24 cellular contexts compared by ENCODE assay signal in genomic region chr7:49386792-49387191, GRCh38.
A peak's percentile ranks its signal among the peaks of the same experiment; 100 is the strongest.
DNase-seq lines count a peak whose midpoint lies in the region; ATAC-seq, FAIRE-seq and TF ChIP-seq lines count a peak whose summit lies in the region.
"Had no signal": no experiment of that assay in that cellular context is flagged by ENCODE, and none has a peak within 500 bp of the region (broad histone marks: within the 10 kb centered on the region; RNA-seq: fewer than 3 reads in every experiment).

No MANE protein-coding gene starts in this region.

- no peak for TF ChIP-seq POLR2A in HepG2 (IDR thresholded peaks at IDR 0.05; ENCODE audit: insufficient read depth in 1 of 2, low read depth in 2 of 2, low read length in 2 of 2)
- no peak for TF ChIP-seq POLR2A in right lobe of liver (IDR thresholded peaks at IDR 0.05)
- no peak for TF ChIP-seq POLR2A in K562 (conservative IDR thresholded peaks at IDR 0.05)

- H3K4me2 ChIP-seq in HepG2 (ENCODE audit: low read depth, low read length) (no peak overlapping the region), K562 (ENCODE audit: insufficient read depth, low read length) (no peak overlapping the region), SK-N-SH (no peak overlapping the region)
- H3K4me2 ChIP-seq: BLaER1 had no signal

- H3K9ac ChIP-seq in HepG2 (ENCODE audit: insufficient read depth, low read depth, low read length) = no peak overlapping the region
- no peak overlapping the region for H3K9ac ChIP-seq in K562 (ENCODE audit: insufficient read depth in 1 of 2, low read depth in 2 of 2, low read length in 2 of 2)
- no peak overlapping the region for H3K9ac ChIP-seq in SK-N-SH
- H3K9ac ChIP-seq: BLaER1 had no signal

- CTCF ChIA-PET in HepG2 (lab: Yijun Ruan, JAX; ENCODE audit: low intra/inter-chr PET ratio, low total read pairs) = no interaction called here
- CTCF ChIA-PET in K562 (lab: Yijun Ruan, JAX; ENCODE audit: low intra/inter-chr PET ratio) = no interaction called here
- CTCF ChIA-PET in SK-N-SH (lab: Yijun Ruan, JAX) = no interaction called here

- BruUV-seq in HepG2 (replicated peaks; lab: Mats Ljungman, UMichigan) (no TSS peak), K562 (replicated peaks; lab: Mats Ljungman, UMichigan) (no TSS peak)

- H3K79me2 ChIP-seq in HepG2 (ENCODE audit: insufficient read depth, low read length) (no peaks in the 10 kb centered on the region), K562 (ENCODE audit: control insufficient read depth, insufficient read depth, low read length) (no peaks in the 10 kb centered on the region), SK-N-SH (ENCODE audit: insufficient read depth) (no peaks in the 10 kb centered on the region)

- no peaks in the 10 kb centered on the region for H3F3A ChIP-seq in SK-N-SH (replicated peaks; ENCODE audit: insufficient read depth)

- TF ChIP-seq EP300 in HepG2 (IDR thresholded peaks at IDR 0.05; ENCODE audit: low read depth in 2 of 2, low read length in 2 of 2) (no peak), HepG2 (CRISPR knock-in tag; IDR thresholded peaks at IDR 0.05; ENCODE audit: borderline replicate concordance) (no peak), K562 (IDR thresholded peaks at IDR 0.05; ENCODE audit: low read length) (no peak), SK-N-SH (IDR thresholded peaks at IDR 0.05; ENCODE audit: borderline replicate concordance in 1 of 2, low read depth in 1 of 2, low read length in 1 of 2) (no peak)

- no peaks in the 10 kb centered on the region for H3K36me3 ChIP-seq in HepG2 (replicated peaks in 1 of 2; ENCODE audit: control insufficient read depth in 1 of 2, insufficient read depth in 2 of 2, low read length in 2 of 2)
- no peaks in the 10 kb centered on the region for H3K36me3 ChIP-seq in right lobe of liver
- H3K36me3 ChIP-seq in K562 (ENCODE audit: control insufficient read depth, insufficient read depth, low read length) = no peaks in the 10 kb centered on the region
- no peaks in the 10 kb centered on the region for H3K36me3 ChIP-seq in SK-N-SH (replicated peaks in 1 of 2; ENCODE audit: control insufficient read depth in 1 of 2, insufficient read depth in 2 of 2, low read length in 1 of 2)
- H3K36me3 ChIP-seq: BE2C, BLaER1 had no signal

- H3K4me3 ChIP-seq in HepG2 (replicated peaks in 1 of 3; ENCODE audit: insufficient read depth in 1 of 3, low read depth in 2 of 3, low read length in 3 of 3) = no peak overlapping the region
- no peak overlapping the region for H3K4me3 ChIP-seq in right lobe of liver
- no peak overlapping the region for H3K4me3 ChIP-seq in K562
- no peak overlapping the region for H3K4me3 ChIP-seq in SK-N-SH (ENCODE audit: low read depth in 2 of 2, low read length in 1 of 2)
- H3K4me3 ChIP-seq: BLaER1, GM12878 had no signal

- 0% methylated on average over 1 of the region's 1 CpG for WGBS in HepG2 (ENCODE audit: low lambda C conversion rate)
- 50% methylated on average over 1 of the region's 1 CpG for WGBS in right lobe of liver (ENCODE audit: insufficient coverage, low coverage, low lambda C conversion rate, missing lambda C conversion rate)
- WGBS in K562 (ENCODE audit: insufficient coverage, low coverage, missing lambda C conversion rate) = 10% methylated on average over 1 of the region's 1 CpG
- WGBS in SK-N-SH (ENCODE audit: low lambda C conversion rate) = 0% methylated on average over 1 of the region's 1 CpG

- no peaks in the 10 kb centered on the region for H3K9me2 ChIP-seq in SK-N-SH

- H3K27me3 ChIP-seq in HepG2 (ENCODE audit: control insufficient read depth in 1 of 2, insufficient read depth in 2 of 2, low read length in 2 of 2) = no peaks in the 10 kb centered on the region
- H3K27me3 ChIP-seq in right lobe of liver = no peaks in the 10 kb centered on the region
- H3K27me3 ChIP-seq in K562 (ENCODE audit: control insufficient read depth in 2 of 2, insufficient read depth in 2 of 2, low read length in 2 of 2) = no peaks in the 10 kb centered on the region
- H3K27me3 ChIP-seq in SK-N-SH (ENCODE audit: insufficient read depth) = no peaks in the 10 kb centered on the region
- H3K27me3 ChIP-seq: BE2C, BLaER1 had no signal

- TF ChIP-seq RAD21 in HepG2 (CRISPR knock-in tag; IDR thresholded peaks at IDR 0.05) = no peak
- TF ChIP-seq RAD21 in K562 (CRISPR knock-in tag; conservative IDR thresholded peaks at IDR 0.05 in 1 of 2, IDR thresholded peaks at IDR 0.05 in 1 of 2) = no peak
- TF ChIP-seq RAD21 in SK-N-SH (IDR thresholded peaks at IDR 0.05; ENCODE audit: low read length) = no peak

- no peak for TF ChIP-seq CTCF in HepG2 (CRISPR knock-in tag; IDR thresholded peaks at IDR 0.05)
- TF ChIP-seq CTCF in right lobe of liver (IDR thresholded peaks at IDR 0.05) = no peak
- no peak for TF ChIP-seq CTCF in K562 (IDR thresholded peaks at IDR 0.05 in 2 of 3, conservative IDR thresholded peaks at IDR 0.05 in 1 of 3; ENCODE audit: insufficient read depth in 2 of 3, low read depth in 1 of 3, low read length in 3 of 3)
- no peak for TF ChIP-seq CTCF in SK-N-SH (IDR thresholded peaks at IDR 0.05)

- H3K9me3 ChIP-seq in HepG2 (ENCODE audit: low read length) (no peaks in the 10 kb centered on the region; the same call in 1 of the 2 replicates), right lobe of liver (no peaks in the 10 kb centered on the region), K562 (replicated peaks; ENCODE audit: control insufficient read depth, insufficient read depth, low read depth, low read length) (no peaks in the 10 kb centered on the region), SK-N-SH (no peaks in the 10 kb centered on the region)
- H3K9me3 ChIP-seq: BE2C had no signal

- H3K27ac ChIP-seq in HepG2 (ENCODE audit: extremely low read length, insufficient read depth, low read length) = no peak overlapping the region
- H3K27ac ChIP-seq in right lobe of liver = no peak overlapping the region
- no peak overlapping the region for H3K27ac ChIP-seq in K562 (ENCODE audit: extremely low read depth, low read depth, low read length)
- H3K27ac ChIP-seq in SK-N-SH (ENCODE audit: low read depth in 2 of 2, low read length in 1 of 2) = no peak overlapping the region
- H3K27ac ChIP-seq: 22Rv1, BLaER1 had no signal

- ATAC-seq in HepG2 = no peak
- ATAC-seq in right lobe of liver = no peak
- no peak for ATAC-seq in K562
- ATAC-seq: GM12878 had no signal

- intact Hi-C loops in HepG2 (cut with micrococcal nuclease; ENCODE audit: unreplicated experiment) (no loop called here), right lobe of liver (cut with DNase I) (no loop called here), K562 (cut with micrococcal nuclease) (no loop called here)

- H2AFZ ChIP-seq in HepG2 (ENCODE audit: low read length) (no peak overlapping the region), K562 (ENCODE audit: low read depth, low read length) (no peak overlapping the region), SK-N-SH (ENCODE audit: low read depth) (no peak overlapping the region)

- no peaks in the 10 kb centered on the region for H3K4me1 ChIP-seq in HepG2 (ENCODE audit: insufficient read depth, low read length)
- no peaks in the 10 kb centered on the region for H3K4me1 ChIP-seq in right lobe of liver
- no peaks in the 10 kb centered on the region for H3K4me1 ChIP-seq in K562 (replicated peaks in 1 of 2; ENCODE audit: control insufficient read depth in 2 of 2, insufficient read depth in 2 of 2, low read length in 2 of 2)
- H3K4me1 ChIP-seq in SK-N-SH (ENCODE audit: control insufficient read depth in 1 of 2, insufficient read depth in 2 of 2, low read depth in 1 of 2, low read length in 1 of 2) = no peaks in the 10 kb centered on the region
- H3K4me1 ChIP-seq: BE2C, BLaER1 had no signal

- DNase-seq in HepG2 (ENCODE audit: low spot score) = no peak
- no peak for DNase-seq in right lobe of liver
- no peak for DNase-seq in K562 (ENCODE audit: extremely low read depth in 1 of 4, low spot score in 3 of 4)
- no peak for DNase-seq in SK-N-SH
- no peak for DNase-seq in NOMO-1 (lab: John Stamatoyannopoulos, UW; ENCODE audit: unreplicated experiment in 2 of 2)
- DNase-seq: ACHN; BE2C; C1 segment of cervical spinal cord; CD4-positive, alpha-beta memory T cell; CD4-positive, CD25-positive, alpha-beta regulatory T cell; CD8-positive, alpha-beta memory T cell; COR-L47; DMS 273 treated with DMSO at 0.1 percent for 48 hours; DMS153; DMS53; DMS79; DND-41; EL; GDM1 had no signal

- no peaks in the 10 kb centered on the region for H3K9me1 ChIP-seq in K562 (ENCODE audit: control insufficient read depth, insufficient read depth, low read length)

- POLR2A ChIA-PET in HepG2 (lab: Yijun Ruan, JAX) = no interaction called here
- POLR2A ChIA-PET in K562 (lab: Yijun Ruan, JAX) = no interaction called here
- POLR2A ChIA-PET in SK-N-SH (lab: Yijun Ruan, JAX) = no interaction called here

- in situ Hi-C loops in HepG2 (cut with HindIII; ENCODE audit: extremely low pct_ligation_motif_present, low pct_unique_long_range_greater_than_20kb) = no loop called here
- in situ Hi-C loops in K562 (cut with MboI) = no loop called here

- H4K20me1 ChIP-seq in HepG2 (ENCODE audit: insufficient read depth, low read length) (no peaks in the 10 kb centered on the region), K562 (replicated peaks; ENCODE audit: control insufficient read depth, insufficient read depth, low read length) (no peaks in the 10 kb centered on the region), SK-N-SH (ENCODE audit: insufficient read depth) (no peaks in the 10 kb centered on the region)
- H4K20me1 ChIP-seq: BLaER1 had no signal

- FAIRE-seq in HepG2 (lab: Jason Lieb, UNC) (no peak), K562 (lab: Jason Lieb, UNC) (no peak)
- FAIRE-seq: GM12878, GM12892, GM18507 had no signal

TF ChIP-seq in HepG2, 621 proteins besides CTCF, POLR2A, EP300 and RAD21 (continues in another document):
- TF ChIP-seq SNAPC5 (CRISPR knock-in tag; IDR thresholded peaks at IDR 0.05; ENCODE audit: borderline replicate concordance) (no peak), MAFF (IDR thresholded peaks at IDR 0.05; ENCODE audit: low read depth, low read length) (peak; percentile 82), MAFK (conservative IDR thresholded peaks at IDR 0.05 in 1 of 2, IDR thresholded peaks at IDR 0.05 in 1 of 2; ENCODE audit: low read length in 2 of 2) (peak; percentile 64 to 89; a peak in 3 of 4 replicates)

TF ChIP-seq in K562, 482 proteins besides CTCF, POLR2A, EP300 and RAD21 (continues in another document):
- TF ChIP-seq ZNF316 (IDR thresholded peaks at IDR 0.05) = peak; percentile 53; the same call in 1 of the 2 replicates

TF ChIP-seq in SK-N-SH, 30 proteins besides CTCF, POLR2A, EP300 and RAD21 (continues in another document):
- no peak for TF ChIP-seq JUND (IDR thresholded peaks at IDR 0.05)
- TF ChIP-seq IRF3 (IDR thresholded peaks at IDR 0.05; ENCODE audit: low read depth, low read length) = no peak
- no peak for TF ChIP-seq RFX5 (IDR thresholded peaks at IDR 0.05; ENCODE audit: low read length)
- TF ChIP-seq GATA2 (CRISPR knock-in tag; IDR thresholded peaks at IDR 0.05) = no peak
- no peak for TF ChIP-seq YY1 (IDR thresholded peaks at IDR 0.05; ENCODE audit: low read depth)

Comparison
In these comparisons a context has a peak if more than half of its experiments do, and no peak if none do; other contexts are left out.
1. Of the 241 proteins assayed by ChIP-seq in both HepG2 and K562: peak only in HepG2: none; only in K562: none; in both: MAFF and MAFK; in neither: 239.